1 cellular context compared by ENCODE assay signal in the genomic region with DNA sequence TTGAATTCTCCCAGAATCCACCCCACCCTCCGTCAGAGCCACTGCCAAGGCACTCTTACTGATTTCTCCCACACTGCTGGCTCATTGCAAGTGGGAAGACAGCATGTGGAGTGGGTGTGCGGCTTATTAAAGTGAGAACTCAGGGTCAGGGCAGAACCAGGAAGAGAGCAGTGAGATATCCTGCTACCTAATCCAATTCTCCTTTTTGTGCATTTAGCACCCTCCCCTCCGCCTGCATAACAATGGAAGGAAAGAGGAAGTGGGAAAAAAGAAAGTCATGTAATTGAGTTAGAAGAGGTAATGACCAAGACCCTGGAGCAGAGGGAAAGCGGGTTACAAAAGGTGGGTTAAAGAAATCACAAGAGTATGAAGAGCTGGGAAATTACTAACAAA.
A peak's percentile ranks its signal among the peaks of the same experiment; 100 is the strongest.
TF ChIP-seq lines count a peak whose summit lies in the region.

No MANE protein-coding gene starts in this region.

TF ChIP-seq in K562, 482 proteins besides CTCF, POLR2A, EP300 and RAD21 (continued from another document):
- TF ChIP-seq, protein P1, sequence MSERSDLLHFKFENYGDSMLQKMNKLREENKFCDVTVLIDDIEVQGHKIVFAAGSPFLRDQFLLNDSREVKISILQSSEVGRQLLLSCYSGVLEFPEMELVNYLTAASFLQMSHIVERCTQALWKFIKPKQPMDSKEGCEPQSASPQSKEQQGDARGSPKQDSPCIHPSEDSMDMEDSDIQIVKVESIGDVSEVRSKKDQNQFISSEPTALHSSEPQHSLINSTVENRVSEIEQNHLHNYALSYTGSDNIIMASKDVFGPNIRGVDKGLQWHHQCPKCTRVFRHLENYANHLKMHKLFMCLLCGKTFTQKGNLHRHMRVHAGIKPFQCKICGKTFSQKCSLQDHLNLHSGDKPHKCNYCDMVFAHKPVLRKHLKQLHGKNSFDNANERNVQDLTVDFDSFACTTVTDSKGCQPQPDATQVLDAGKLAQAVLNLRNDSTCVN (CRISPR knock-in tag; IDR thresholded peaks at IDR 0.05): peak; percentile 84; the same call in 1 of the 2 replicates
- TF ChIP-seq, protein P2, sequence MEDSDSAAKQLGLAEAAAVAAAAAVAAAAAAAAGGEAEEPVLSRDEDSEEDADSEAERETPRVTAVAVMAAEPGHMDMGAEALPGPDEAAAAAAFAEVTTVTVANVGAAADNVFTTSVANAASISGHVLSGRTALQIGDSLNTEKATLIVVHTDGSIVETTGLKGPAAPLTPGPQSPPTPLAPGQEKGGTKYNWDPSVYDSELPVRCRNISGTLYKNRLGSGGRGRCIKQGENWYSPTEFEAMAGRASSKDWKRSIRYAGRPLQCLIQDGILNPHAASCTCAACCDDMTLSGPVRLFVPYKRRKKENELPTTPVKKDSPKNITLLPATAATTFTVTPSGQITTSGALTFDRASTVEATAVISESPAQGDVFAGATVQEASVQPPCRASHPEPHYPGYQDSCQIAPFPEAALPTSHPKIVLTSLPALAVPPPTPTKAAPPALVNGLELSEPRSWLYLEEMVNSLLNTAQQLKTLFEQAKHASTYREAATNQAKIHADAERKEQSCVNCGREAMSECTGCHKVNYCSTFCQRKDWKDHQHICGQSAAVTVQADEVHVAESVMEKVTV (CRISPR knock-in tag; IDR thresholded peaks at IDR 0.05): peak; percentile 7; the same call in 1 of the 2 replicates
- TF ChIP-seq KLF16 (IDR thresholded peaks at IDR 0.05) (no peak), DDX20 (tag; IDR thresholded peaks at IDR 0.05; ENCODE audit: low read depth) (0 out of 2 replicates have a peak, but pooled peaks have one; percentile 22), PTTG1 (tag; IDR thresholded peaks at IDR 0.05; ENCODE audit: low read depth) (0 out of 2 replicates have a peak, but pooled peaks have one; percentile 6), NFE2 (IDR thresholded peaks at IDR 0.05; ENCODE audit: low read depth) (peak; percentile 37; the same call in 1 of the 2 replicates), ETV6 (IDR thresholded peaks at IDR 0.05; ENCODE audit: borderline replicate concordance in 1 of 2, low read depth in 2 of 2, low read length in 1 of 2) (no peak; a peak in 1 of 4 replicates), ETV6 (CRISPR knock-in tag; IDR thresholded peaks at IDR 0.05; ENCODE audit: borderline replicate concordance) (no peak), MAZ (CRISPR knock-in tag; conservative IDR thresholded peaks at IDR 0.05 in 1 of 2, IDR thresholded peaks at IDR 0.05 in 1 of 2) (peak in 1 of 2 experiments; percentile 51; a peak in 1 of 4 replicates), GATAD2A (IDR thresholded peaks at IDR 0.05) (0 out of 2 replicates have a peak, but pooled peaks have one; percentile 5)
- TF ChIP-seq, protein P3, sequence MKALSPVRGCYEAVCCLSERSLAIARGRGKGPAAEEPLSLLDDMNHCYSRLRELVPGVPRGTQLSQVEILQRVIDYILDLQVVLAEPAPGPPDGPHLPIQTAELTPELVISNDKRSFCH (CRISPR knock-in tag; IDR thresholded peaks at IDR 0.05): no peak
- TF ChIP-seq, protein P3 (tag; IDR thresholded peaks at IDR 0.05): 0 out of 2 replicates have a peak, but pooled peaks have one; percentile 31
TF ChIP-seq in K562: peak in this region for 31.
